In genomic region chr6:109877727-109878075, GRCh38 we compare ENCODE assay signal across 8 cellular contexts.
A peak's percentile ranks its signal among the peaks of the same experiment; 100 is the strongest.
DNase-seq lines count a peak whose midpoint lies in the region; FAIRE-seq and TF ChIP-seq lines count a peak whose summit lies in the region.
"Not testable (repeated sequence)": the region's sequence is repeated elsewhere in the genome, so short reads cannot be mapped to it uniquely, and the experiment has no call there.

No MANE protein-coding gene starts in this region.

- H3K4me3 ChIP-seq in breast epithelium; esophagus (ENCODE audit: low read depth in 1 of 2, low read length in 2 of 2); spleen: not testable (repeated sequence)
- H3K4me3 ChIP-seq in kidney (ENCODE audit: low read length in 2 of 2), result peak overlapping the region in 1 of 2 donors; percentile 25

- peaks cover 36% of the 10 kb centered on the region for H3K9me3 Mint-ChIP-seq in nephron progenitor cell

- DNase-seq in Caki2 (ENCODE audit: low read depth), result peak; percentile 89
- DNase-seq in NCI-H1092 treated with DMSO at 0.1 percent for 48 hours (lab: John Stamatoyannopoulos, UW), result peak; percentile 28
- DNase-seq in OCI-M1 (lab: John Stamatoyannopoulos, UW), result peak; percentile 75
- DNase-seq in breast epithelium (ENCODE audit: low spot score in 2 of 2); kidney; nephron progenitor cell; spleen: not testable (repeated sequence)

- peaks cover 39% of the 10 kb centered on the region for H3K4me1 Mint-ChIP-seq in nephron progenitor cell

- H3K9ac ChIP-seq in kidney (ENCODE audit: low read length in 2 of 2), result peak overlapping the region in 1 of 2 donors; percentile 27

- H3K36me3 ChIP-seq in breast epithelium; esophagus (ENCODE audit: control insufficient read depth in 2 of 2, insufficient read depth in 2 of 2, low read length in 1 of 2); kidney (ENCODE audit: control insufficient read depth in 1 of 2, insufficient read depth in 2 of 2, low read length in 2 of 2); spleen: not testable (repeated sequence)

- intact Hi-C loops in breast epithelium (cut with DNase I; ENCODE audit: low total_unique reads); kidney (cut with DNase I); spleen (cut with DNase I; ENCODE audit: low total_unique reads): not testable (repeated sequence)

- not testable (repeated sequence) for H3K4me1 ChIP-seq in breast epithelium; esophagus (ENCODE audit: control insufficient read depth in 2 of 2, insufficient read depth in 2 of 2, low read length in 1 of 2); kidney (ENCODE audit: control insufficient read depth in 1 of 2, insufficient read depth in 1 of 2, low read depth in 1 of 2, low read length in 2 of 2)
- peaks cover 0 to 31% (median 9%) of the 10 kb centered on the region in 6 donors for H3K4me1 ChIP-seq in spleen

- WGBS in esophagus, 2 donors, result 37 to 43% methylated on average over 4 of the region's 4 CpGs
- 56 to 65% (median 59%) methylated on average over 4 of the region's 4 CpGs for WGBS in spleen, 5 donors

- H3K36me3 Mint-ChIP-seq in nephron progenitor cell (ENCODE audit: low read depth), result not testable (repeated sequence)

- peak overlapping the region; percentile 86 for H3K27ac Mint-ChIP-seq in nephron progenitor cell

- not testable (repeated sequence) for TF ChIP-seq POLR2A in breast epithelium (IDR thresholded peaks at IDR 0.05); spleen (IDR thresholded peaks at IDR 0.05)

- TF ChIP-seq CTCF in breast epithelium (IDR thresholded peaks at IDR 0.05); kidney (IDR thresholded peaks at IDR 0.05; ENCODE audit: borderline replicate concordance, extremely low read depth, insufficient read depth); nephron progenitor cell (IDR thresholded peaks at IDR 0.05); spleen (IDR thresholded peaks at IDR 0.05 in 8 of 11, conservative IDR thresholded peaks at IDR 0.05 in 3 of 11): not testable (repeated sequence)

- not testable (repeated sequence) for H3K27me3 Mint-ChIP-seq in nephron progenitor cell (ENCODE audit: low read depth, poor library complexity)

- in situ Hi-C loops in Caki2 (cut with HindIII; ENCODE audit: low pct_unique_long_range_greater_than_20kb, low sequenced_read_pairs), result not testable (repeated sequence)

- FAIRE-seq in kidney (lab: Jason Lieb, UNC), result peak; percentile 54

- H3K4me3 Mint-ChIP-seq in nephron progenitor cell, result peak overlapping the region; percentile 7

- H3K27ac ChIP-seq in breast epithelium (peak overlapping the region; percentile 1 to 21), esophagus (ENCODE audit: low read depth in 2 of 2, low read length in 1 of 2) (peak overlapping the region; percentile 60 to 82), kidney (ENCODE audit: low read depth in 2 of 2, low read length in 2 of 2) (peak overlapping the region; percentile 17 to 65), spleen (peak overlapping the region in 6 of 8 donors; percentile 45 to 74 (median 58))

- not testable (repeated sequence) for H3K27me3 ChIP-seq in breast epithelium; esophagus (ENCODE audit: control insufficient read depth in 1 of 2, insufficient read depth in 2 of 2, low read length in 2 of 2); spleen (replicated peaks in 1 of 7)

- H3K9me3 ChIP-seq in breast epithelium; esophagus (ENCODE audit: control insufficient read depth in 2 of 2, insufficient read depth in 1 of 2, low read depth in 1 of 2, low read length in 1 of 2); kidney (ENCODE audit: control insufficient read depth in 1 of 2, low read length in 2 of 2): not testable (repeated sequence)
- H3K9me3 ChIP-seq in spleen, result peaks cover 0 to 14% (median 0%) of the 10 kb centered on the region in 8 donors

Comparison
In these comparisons a context has a peak if more than half of its experiments do, and no peak if none do; other contexts are left out.
1. H3K27ac ChIP-seq: peak in every context shown above with its lines; median percentile 71 in esophagus; 58 in spleen; 41 in kidney; 11 in breast epithelium.